In the genomic region with DNA sequence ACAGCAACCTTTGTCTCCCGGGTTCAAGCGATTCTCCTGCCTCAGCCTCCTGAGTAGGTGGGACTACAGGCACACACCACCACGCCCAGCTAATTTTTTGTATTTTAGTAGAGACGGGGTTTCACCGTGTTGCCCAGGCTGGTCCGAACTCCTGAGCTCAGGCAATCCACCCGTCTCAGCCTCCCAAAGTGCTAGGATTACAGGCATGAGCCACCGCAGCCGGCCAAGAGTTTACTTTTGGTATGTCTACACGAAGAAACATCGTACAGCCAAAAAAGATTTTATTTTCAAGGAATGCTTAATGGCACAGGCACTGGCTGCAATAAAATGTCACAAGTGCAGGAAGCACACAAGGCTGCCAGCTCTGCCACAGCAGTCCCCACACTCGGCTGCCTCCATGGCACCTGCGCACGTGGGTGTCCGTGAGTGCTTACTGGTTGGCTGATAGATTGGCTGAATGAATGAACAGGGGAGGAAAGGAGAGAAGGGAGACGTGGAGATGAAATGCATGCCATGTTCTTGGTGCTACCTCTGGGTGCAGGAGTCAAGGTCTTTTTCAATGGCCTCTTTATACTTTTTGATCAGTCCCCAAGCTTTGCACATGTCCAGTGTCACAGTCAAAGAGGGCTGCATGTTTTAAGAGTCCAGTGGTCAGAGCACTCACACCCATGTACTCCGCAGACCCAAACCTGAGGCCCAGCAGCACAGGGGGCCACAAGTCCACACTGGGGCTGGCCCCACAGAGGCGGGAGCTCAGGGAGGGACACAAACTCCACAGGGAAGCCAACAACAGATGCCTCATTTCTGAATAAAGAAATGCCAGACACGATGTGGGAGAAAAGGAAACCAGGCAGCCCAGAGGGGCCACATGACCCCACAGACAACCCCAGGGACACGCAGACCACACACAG, we compare ENCODE assay signal across 23 cellular contexts.
DNase-seq lines count a peak whose midpoint lies in the region; ATAC-seq and TF ChIP-seq lines count a peak whose summit lies in the region.
"Had no signal": no experiment of that assay in that cellular context is flagged by ENCODE, and none has a peak within 500 bp of the region (broad histone marks: within the 10 kb centered on the region; RNA-seq: fewer than 3 reads in every experiment).

No MANE protein-coding gene starts in this region.

- H3K27me3 ChIP-seq in BLaER1 (no peaks in the 10 kb centered on the region), DND-41 (ENCODE audit: insufficient read depth, low read length, poor library complexity) (no peaks in the 10 kb centered on the region), osteoblast (ENCODE audit: insufficient read depth, low read length) (no peaks in the 10 kb centered on the region)
- H3K27me3 ChIP-seq: heart left ventricle had no signal

- peaks cover 6% of the 10 kb centered on the region for H3K9me3 ChIP-seq in BLaER1
- H3K9me3 ChIP-seq in DND-41 (ENCODE audit: insufficient read depth, low read length, severe bottlenecking): no peaks in the 10 kb centered on the region
- H3K9me3 ChIP-seq in osteoblast (ENCODE audit: low read depth, low read length): no peaks in the 10 kb centered on the region

- H3K27ac ChIP-seq in BLaER1 (peak overlapping the region; percentile 43), DND-41 (ENCODE audit: low read length) (peak overlapping the region; percentile 25; the same call in 1 of the 2 replicates), osteoblast (ENCODE audit: low read depth, low read length) (no peak overlapping the region)
- H3K27ac ChIP-seq: heart left ventricle, WERI-Rb-1 had no signal

- H3K4me2 ChIP-seq in BLaER1 (peak overlapping the region; percentile 65), DND-41 (ENCODE audit: insufficient read depth, low read length) (no peak overlapping the region), osteoblast (ENCODE audit: insufficient read depth, low read length) (no peak overlapping the region)

- intact Hi-C loops in left cardiac atrium (cut with DNase I): no loop called here

- H3K36me3 ChIP-seq in BLaER1: peaks cover 11% of the 10 kb centered on the region
- no peaks in the 10 kb centered on the region for H3K36me3 ChIP-seq in DND-41 (ENCODE audit: insufficient read depth, low read length)
- no peaks in the 10 kb centered on the region for H3K36me3 ChIP-seq in osteoblast (ENCODE audit: insufficient read depth, low read length)
- H3K36me3 ChIP-seq: heart left ventricle, WERI-Rb-1 had no signal

- H2AFZ ChIP-seq in DND-41 (ENCODE audit: low read depth, low read length) (no peak overlapping the region), osteoblast (ENCODE audit: low read length) (no peak overlapping the region)

- H3K79me2 ChIP-seq in DND-41 (ENCODE audit: insufficient read depth, low read length): peaks cover 16% of the 10 kb centered on the region
- no peaks in the 10 kb centered on the region for H3K79me2 ChIP-seq in osteoblast (ENCODE audit: insufficient read depth, low read length)

- TF ChIP-seq CTCF in DND-41 (IDR thresholded peaks at IDR 0.05; ENCODE audit: borderline replicate concordance, extremely low read depth, low read length, poor library complexity, severe bottlenecking) (no peak), osteoblast (IDR thresholded peaks at IDR 0.05; ENCODE audit: extremely low read depth, low read depth, low read length) (no peak)

- peak overlapping the region; percentile 46; the same call in 1 of the 2 replicates for H3K9ac ChIP-seq in BLaER1
- H3K9ac ChIP-seq in DND-41 (ENCODE audit: low read depth, low read length): no peak overlapping the region

- ATAC-seq in DND-41 (ENCODE audit: insufficient read depth, low read depth): no peak
- no peak for ATAC-seq in left cardiac atrium
- ATAC-seq in GM19467 (IDR thresholded peaks at IDR 0.05; ENCODE audit: unreplicated experiment): no peak
- ATAC-seq: activated CD8-positive, alpha-beta T cell treated with anti-CD3 and anti-CD28 coated beads, Interleukin-2, amount 10 ng/mL, durations not matched to agents 7 days and 5 days; activated T-cell treated with anti-CD3 and anti-CD28 coated beads, Interleukin-2, amount 50 U/mL, for 72 hours; heart left ventricle; T-helper 17 cell had no signal

- peaks cover 93% of the 10 kb centered on the region for H3K4me1 ChIP-seq in BLaER1
- peaks cover 68% of the 10 kb centered on the region for H3K4me1 ChIP-seq in DND-41 (ENCODE audit: insufficient read depth, low read length)
- no peaks in the 10 kb centered on the region for H3K4me1 ChIP-seq in osteoblast (ENCODE audit: insufficient read depth, low read length)

- DNase-seq in DND-41 (no peak), left cardiac atrium (peak; percentile 6), osteoblast (ENCODE audit: insufficient read length, low spot score, missing footprints) (peak; percentile 62), 8988T (no peak), NCI-H2171 treated with DMSO at 0.1 percent for 48 hours (lab: John Stamatoyannopoulos, UW) (no peak), NCI-H1436 (lab: John Stamatoyannopoulos, UW) (no peak)
- DNase-seq: activated CD8-positive, alpha-beta T cell treated with anti-CD3 and anti-CD28 coated beads, Interleukin-2, amount 10 ng/mL, durations not matched to agents 7 days and 5 days; activated T-cell treated with anti-CD3 and anti-CD28 coated beads, Interleukin-2, amount 50 U/mL, for 72 hours; cerebellar nuclear complex; HFFc6; KBM-7; kidney glomerular epithelial cell; NCI-H1048; NCI-H2107; NCI-H526; nucleus accumbens; SIG-M5; stimulated activated CD4-positive, alpha-beta T cell treated with anti-CD3 and anti-CD28 coated beads, Interleukin-2, amount 100 ng/mL, for 24 hours; T-helper 17 cell; WERI-Rb-1 had no signal

- peaks cover 93% of the 10 kb centered on the region for H4K20me1 ChIP-seq in BLaER1
- peaks cover 3% of the 10 kb centered on the region; the same call in 1 of the 2 replicates for H4K20me1 ChIP-seq in DND-41 (ENCODE audit: insufficient read depth, low read length)
- H4K20me1 ChIP-seq in osteoblast (ENCODE audit: insufficient read depth, low read length): no peaks in the 10 kb centered on the region

- H3K4me3 ChIP-seq in BLaER1 (no peak overlapping the region), DND-41 (ENCODE audit: low read depth in 1 of 2, low read length in 2 of 2) (no peak overlapping the region), osteoblast (ENCODE audit: insufficient read depth, low read length) (no peak overlapping the region)
- H3K4me3 ChIP-seq: heart left ventricle had no signal

Comparison
In these comparisons a context has a peak if more than half of its experiments do, and no peak if none do; other contexts are left out.
1. DNase-seq: peak in left cardiac atrium (single experiment) and osteoblast (single experiment); none in DND-41 (single experiment), 8988T (single experiment), NCI-H2171 treated with DMSO at 0.1 percent for 48 hours (single experiment) and NCI-H1436 (single experiment).